10 cellular contexts compared by ENCODE assay signal in genomic region chr1:54273837-54274192, GRCh38.
A peak's percentile ranks its signal among the peaks of the same experiment; 100 is the strongest.
DNase-seq lines count a peak whose midpoint lies in the region; ATAC-seq and TF ChIP-seq lines count a peak whose summit lies in the region.
"Had no signal": no experiment of that assay in that cellular context is flagged by ENCODE, and none has a peak within 500 bp of the region (broad histone marks: within the 10 kb centered on the region; RNA-seq: fewer than 3 reads in every experiment).

No MANE protein-coding gene starts in this region.

- H3K36me3 ChIP-seq in A673 (ENCODE audit: insufficient read depth, low read length, poor library complexity, severe bottlenecking) (no peaks in the 10 kb centered on the region), MG63 (no peaks in the 10 kb centered on the region), endodermal cell (ENCODE audit: control insufficient read depth, insufficient read depth, low read length) (peaks cover 77% of the 10 kb centered on the region), muscle layer of duodenum (ENCODE audit: control insufficient read depth in 1 of 2, insufficient read depth in 2 of 2, low read length in 2 of 2) (no peaks in the 10 kb centered on the region)

- CTCF ChIA-PET in A673 (lab: Charles Lee), result no interaction called here

- H3K27me3 Mint-ChIP-seq in endodermal cell (ENCODE audit: insufficient read depth), result no peaks in the 10 kb centered on the region
- H3K27me3 Mint-ChIP-seq: CD4-positive, CD25-positive, alpha-beta regulatory T cell; stimulated activated naive B cell treated with anti-CD40 and anti-IgM and Interleukin-4, amounts not matched to agents 10 μg/mL and 1 μg/mL and 100 μg/mL, for 72 hours had no signal

- no peaks in the 10 kb centered on the region for H3K9me3 Mint-ChIP-seq in endodermal cell
- H3K9me3 Mint-ChIP-seq: CD4-positive, CD25-positive, alpha-beta regulatory T cell; stimulated activated naive B cell treated with anti-CD40 and anti-IgM and Interleukin-4, amounts not matched to agents 10 μg/mL and 1 μg/mL and 100 μg/mL, for 72 hours had no signal

- TF ChIP-seq CTCF in A673 (conservative IDR thresholded peaks at IDR 0.05; ENCODE audit: low read depth, low read length) (no peak), endodermal cell (conservative IDR thresholded peaks at IDR 0.05) (no peak)

- POLR2A ChIA-PET in A673 (lab: Charles Lee; ENCODE audit: low non-redundant PET), result interaction anchor here (0.6 kb wide), 1 partner anchor 550 kb away, joined by 3 read pairs; no protein-coding TSS in a partner anchor

- H3K9ac ChIP-seq in endodermal cell (ENCODE audit: extremely low read depth, low read length, poor library complexity, severe bottlenecking), result no peak overlapping the region

- no TSS peak for BruUV-seq in A673 (replicated peaks; lab: Mats Ljungman, UMichigan)

- no peak overlapping the region for H3K4me3 Mint-ChIP-seq in endodermal cell
- H3K4me3 Mint-ChIP-seq: stimulated activated naive B cell treated with anti-CD40 and anti-IgM and Interleukin-4, amounts not matched to agents 10 μg/mL and 1 μg/mL and 100 μg/mL, for 72 hours had no signal

- peak overlapping the region; percentile 62 for H3K27ac Mint-ChIP-seq in endodermal cell
- H3K27ac Mint-ChIP-seq: stimulated activated naive B cell treated with anti-CD40 and anti-IgM and Interleukin-4, amounts not matched to agents 10 μg/mL and 1 μg/mL and 100 μg/mL, for 72 hours had no signal

- WGBS in endodermal cell (ENCODE audit: insufficient coverage in 1 of 2, insufficient read length in 1 of 2), 2 experiments, result 59% methylated on average over 4 of the region's 4 CpGs; no CpG with 5 or more reads in 1 of the 2 experiments

- H3K4me3 ChIP-seq in A673 (ENCODE audit: low read depth, low read length, poor library complexity, severe bottlenecking) (no peak overlapping the region), MG63 (no peak overlapping the region), endodermal cell (ENCODE audit: low read length) (no peak overlapping the region), muscle layer of duodenum (ENCODE audit: low read depth in 1 of 2, low read length in 2 of 2) (peak overlapping the region in 1 of 2 donors; percentile 5)

- H3K27me3 ChIP-seq in A673 (replicated peaks; ENCODE audit: insufficient read depth, low read depth, low read length, poor library complexity) (no peaks in the 10 kb centered on the region), MG63 (no peaks in the 10 kb centered on the region), endodermal cell (ENCODE audit: control insufficient read depth, insufficient read depth, low read length, poor library complexity, severe bottlenecking) (no peaks in the 10 kb centered on the region), muscle layer of duodenum (ENCODE audit: low read depth, low read length) (no peaks in the 10 kb centered on the region)

- H3K9me3 ChIP-seq in A673 (ENCODE audit: low read depth, low read length, poor library complexity, severe bottlenecking) (no peaks in the 10 kb centered on the region), MG63 (no peaks in the 10 kb centered on the region), endodermal cell (ENCODE audit: control insufficient read depth, low read length) (no peaks in the 10 kb centered on the region), muscle layer of duodenum (ENCODE audit: control insufficient read depth in 1 of 2, low read length in 2 of 2) (no peaks in the 10 kb centered on the region)

- H3K4me1 Mint-ChIP-seq in endodermal cell, result peaks cover 56% of the 10 kb centered on the region
- H3K4me1 Mint-ChIP-seq: stimulated activated naive B cell treated with anti-CD40 and anti-IgM and Interleukin-4, amounts not matched to agents 10 μg/mL and 1 μg/mL and 100 μg/mL, for 72 hours had no signal

- DNase-seq in A673 (ENCODE audit: low spot score) (peak; percentile 49), MG63 (peak; percentile 92), endodermal cell (peak; percentile 84), NCI-H510A treated with DMSO at 0.1 percent for 48 hours (lab: John Stamatoyannopoulos, UW) (no peak), GM19240 (ENCODE audit: insufficient read length, low spot score) (no peak)
- DNase-seq in stimulated activated naive CD4-positive, alpha-beta T cell (lab: John Stamatoyannopoulos, UW), result no peak
- DNase-seq: CD4-positive, CD25-positive, alpha-beta regulatory T cell; stimulated activated naive B cell treated with anti-CD40 and anti-IgM and Interleukin-4, amounts not matched to agents 10 μg/mL and 1 μg/mL and 100 μg/mL, for 72 hours had no signal

- intact Hi-C loops in A673 (cut with micrococcal nuclease; ENCODE audit: unreplicated experiment), result no loop called here

- H3K27ac ChIP-seq in A673 (ENCODE audit: low read depth, low read length, poor library complexity, severe bottlenecking) (peak overlapping the region; percentile 67), endodermal cell (ENCODE audit: low read depth, low read length) (peak overlapping the region; percentile 98), muscle layer of duodenum (ENCODE audit: low read length) (peak overlapping the region; percentile 85)

- ATAC-seq in HG02759 (IDR thresholded peaks at IDR 0.05; ENCODE audit: unreplicated experiment), result no peak
- ATAC-seq: stimulated activated naive B cell treated with anti-CD40 and anti-IgM and Interleukin-4, amounts not matched to agents 10 μg/mL and 1 μg/mL and 100 μg/mL, for 72 hours had no signal

- H3K4me1 ChIP-seq in A673 (ENCODE audit: insufficient read depth, low read length, poor library complexity, severe bottlenecking), result peaks cover 22% of the 10 kb centered on the region
- peaks cover 36% of the 10 kb centered on the region for H3K4me1 ChIP-seq in endodermal cell (ENCODE audit: control insufficient read depth, insufficient read depth, low read length)
- H3K4me1 ChIP-seq in muscle layer of duodenum (ENCODE audit: control insufficient read depth in 1 of 2, insufficient read depth in 2 of 2, low read length in 2 of 2), result peaks cover 58 to 70% of the 10 kb centered on the region in 2 donors

- peaks cover 52% of the 10 kb centered on the region for H3K36me3 Mint-ChIP-seq in endodermal cell (ENCODE audit: low read depth)

Comparison
In these comparisons a context has a peak if more than half of its experiments do, and no peak if none do; other contexts are left out.
1. DNase-seq: peak in A673 (single experiment), MG63 (single experiment) and endodermal cell (single experiment); none in NCI-H510A treated with DMSO at 0.1 percent for 48 hours (single experiment), GM19240 (single experiment) and stimulated activated naive CD4-positive, alpha-beta T cell (0 of 6).
2. Peak in every context shown above with its lines, with median percentiles within 50 percentile points of each other: H3K27ac ChIP-seq.